ENCODE assay signal across 21 cellular contexts in genomic region chr22:23688571-23688970, GRCh38. TPM values are rescaled to one million over a fixed set of nuclear protein-coding genes. Genes with fewer than 3 reads are reported as not detected.
A peak's percentile ranks its signal among the peaks of the same experiment; 100 is the strongest.
DNase-seq lines count a peak whose midpoint lies in the region; ATAC-seq and TF ChIP-seq lines count a peak whose summit lies in the region.
"Had no signal": no experiment of that assay in that cellular context is flagged by ENCODE, and none has a peak within 500 bp of the region (broad histone marks: within the 10 kb centered on the region; RNA-seq: fewer than 3 reads in every experiment).

No MANE protein-coding gene starts in this region.

- no peaks in the 10 kb centered on the region for H3K9me3 Mint-ChIP-seq in activated T-cell treated with anti-CD3 and anti-CD28 coated beads, Interleukin-2, amount 50 U/mL, for 24 hours
- no peaks in the 10 kb centered on the region for H3K9me3 Mint-ChIP-seq in activated B cell treated with CpG ODN at 0.5 μM for 24 hours
- H3K9me3 Mint-ChIP-seq: CD8-positive, alpha-beta T cell had no signal

- H3K36me3 ChIP-seq in testis (ENCODE audit: low read depth, missing control alignments), result no peaks in the 10 kb centered on the region

- peaks cover 49% of the 10 kb centered on the region for H3K36me3 Mint-ChIP-seq in activated T-cell treated with anti-CD3 and anti-CD28 coated beads, Interleukin-2, amount 50 U/mL, for 24 hours (ENCODE audit: low read depth)
- peaks cover 28% of the 10 kb centered on the region for H3K36me3 Mint-ChIP-seq in activated B cell treated with CpG ODN at 0.5 μM for 24 hours (ENCODE audit: low read depth)

- no peak for TF ChIP-seq CTCF in activated B cell treated with CpG ODN at 0.5 μM for 24 hours (IDR thresholded peaks at IDR 0.05)
- TF ChIP-seq CTCF in testis (IDR thresholded peaks at IDR 0.05), result no peak

- peaks cover 3% of the 10 kb centered on the region for H3K4me1 Mint-ChIP-seq in activated T-cell treated with anti-CD3 and anti-CD28 coated beads, Interleukin-2, amount 50 U/mL, for 24 hours (ENCODE audit: low read depth)
- peaks cover 3% of the 10 kb centered on the region for H3K4me1 Mint-ChIP-seq in activated B cell treated with CpG ODN at 0.5 μM for 24 hours

- no peak overlapping the region for H3K4me3 Mint-ChIP-seq in activated T-cell treated with anti-CD3 and anti-CD28 coated beads, Interleukin-2, amount 50 U/mL, for 24 hours
- H3K4me3 Mint-ChIP-seq in activated B cell treated with CpG ODN at 0.5 μM for 24 hours, result no peak overlapping the region
- H3K4me3 Mint-ChIP-seq: B cell; CD8-positive, alpha-beta T cell had no signal

- POLR2A ChIA-PET in activated B cell treated with CpG ODN at 0.5 μM for 24 hours (lab: Charles Lee), result no interaction called here

- H3K4me3 ChIP-seq in testis, result no peak overlapping the region
- H3K4me3 ChIP-seq: BLaER1 treated with 17β-estradiol and CSF1 and Interleukin-3, amounts not matched to agents 10 nM and 100 nM; GM12878; GM23248; HAP-1 had no signal

- ATAC-seq in activated B cell treated with CpG ODN at 0.5 μM for 24 hours (ENCODE audit: low read depth) (no peak), left lobe of liver (no peak), GM21723 (IDR thresholded peaks at IDR 0.05; ENCODE audit: unreplicated experiment) (no peak), HG02973 (IDR thresholded peaks at IDR 0.05; ENCODE audit: unreplicated experiment) (no peak)
- ATAC-seq: CD8-positive, alpha-beta T cell; GM12878 had no signal

- H3K27me3 Mint-ChIP-seq in activated T-cell treated with anti-CD3 and anti-CD28 coated beads, Interleukin-2, amount 50 U/mL, for 24 hours, result no peaks in the 10 kb centered on the region
- no peaks in the 10 kb centered on the region for H3K27me3 Mint-ChIP-seq in activated B cell treated with CpG ODN at 0.5 μM for 24 hours
- H3K27me3 Mint-ChIP-seq: B cell had no signal

- no peaks in the 10 kb centered on the region for H3K27me3 ChIP-seq in testis
- H3K27me3 ChIP-seq: BLaER1 treated with 17β-estradiol and CSF1 and Interleukin-3, amounts not matched to agents 10 nM and 100 nM had no signal

- H3K4me1 ChIP-seq in testis, result peaks cover 19% of the 10 kb centered on the region
- H3K4me1 ChIP-seq: HAP-1 had no signal

- no peaks in the 10 kb centered on the region for H3K9me3 ChIP-seq in testis
- H3K9me3 ChIP-seq: BLaER1 treated with 17β-estradiol and CSF1 and Interleukin-3, amounts not matched to agents 10 nM and 100 nM; HAP-1 had no signal

- H3K27ac Mint-ChIP-seq in activated T-cell treated with anti-CD3 and anti-CD28 coated beads, Interleukin-2, amount 50 U/mL, for 24 hours, result no peak overlapping the region
- no peak overlapping the region for H3K27ac Mint-ChIP-seq in activated B cell treated with CpG ODN at 0.5 μM for 24 hours
- H3K27ac Mint-ChIP-seq: B cell; CD8-positive, alpha-beta T cell had no signal

- H3K27ac ChIP-seq in testis, result no peak overlapping the region
- H3K27ac ChIP-seq: BLaER1 treated with 17β-estradiol and CSF1 and Interleukin-3, amounts not matched to agents 10 nM and 100 nM; GM23248 had no signal

- CTCF ChIA-PET in activated B cell treated with CpG ODN at 0.5 μM for 24 hours (lab: Charles Lee), result interaction anchor here (0.5 kb wide), 1 partner anchor 597 kb away, joined by 3 read pairs; no protein-coding TSS in a partner anchor

- DNase-seq in activated T-cell treated with anti-CD3 and anti-CD28 coated beads, Interleukin-2, amount 50 U/mL, for 24 hours, result peak; percentile 20
- DNase-seq in activated T-cell treated with anti-CD3 and anti-CD28 coated beads, Interleukin-2, amount 50 U/mL, for 48 hours, result no peak
- DNase-seq in activated B cell treated with CpG ODN at 0.5 μM for 24 hours (peak; percentile 10), left lobe of liver (ENCODE audit: low spot score) (peak; percentile 35), testis (peak; percentile 14)
- DNase-seq: 8988T; Calu3; CD8-positive, alpha-beta T cell; DMS53; DND-41; EL; GM23248 had no signal

- 50 to 88% methylated on average over 2 to 9 of the region's 9 CpGs for WGBS in testis, 2 donors

- intact Hi-C loops in activated B cell treated with CpG ODN at 0.5 μM for 24 hours (cut with micrococcal nuclease) (no loop called here), testis (cut with DNase I; ENCODE audit: low total_unique reads) (no loop called here)

- TF ChIP-seq POLR2A in testis (IDR thresholded peaks at IDR 0.05), result no peak

RNA-seq across cellular contexts. Expression of gene RGL4, which starts 2.2 kb away (rescaled TPM):
- total RNA-seq in activated B cell treated with CpG ODN at 0.5 μM for 24 hours (0.42 and 0.81 TPM in 2 replicates), left lobe of liver (not detected), testis (1 to 10 TPM; 5.3 to 8.1 TPM)
- polyA plus RNA-seq in testis (ENCODE audit: insufficient read depth, low read depth, low replicate concordance), result 10.1 TPM
- total RNA-seq: Calu3, G401, GM23248, H4, HT-29 had no signal

RNA-seq across cellular contexts. Expression of gene DRICH1, which starts 56.5 kb away (rescaled TPM):
- total RNA-seq in activated B cell treated with CpG ODN at 0.5 μM for 24 hours (0.64 and 1.5 TPM in 2 replicates), left lobe of liver (0.18 TPM), testis (10 to 100 TPM; 16.4 to 44.2 TPM)
- 68.4 TPM for polyA plus RNA-seq in testis (ENCODE audit: insufficient read depth, low read depth, low replicate concordance)
- total RNA-seq: G401, GM12878, GM23248, H4, HT-29 had no signal
- polyA plus RNA-seq: GM12878, GM23248 had no signal

Comparison
In these comparisons a context has a peak if more than half of its experiments do, and no peak if none do; other contexts are left out.
1. DNase-seq: peak in activated T-cell treated with anti-CD3 and anti-CD28 coated beads, Interleukin-2, amount 50 U/mL, for 24 hours (single experiment), activated B cell treated with CpG ODN at 0.5 μM for 24 hours (single experiment), left lobe of liver (single experiment) and testis (single experiment); none in activated T-cell treated with anti-CD3 and anti-CD28 coated beads, Interleukin-2, amount 50 U/mL, for 48 hours (0 of 2).